ENCODE assay signal across 25 cellular contexts in genomic region chr13:58254961-58255360, GRCh38.
"Had no signal": no experiment of that assay in that cellular context is flagged by ENCODE, and none has a peak within 500 bp of the region (broad histone marks: within the 10 kb centered on the region; RNA-seq: fewer than 3 reads in every experiment).

No MANE protein-coding gene starts in this region.

- H3K4me3 Mint-ChIP-seq: naive thymus-derived CD4-positive, alpha-beta T cell; nephron; stimulated activated naive CD8-positive, alpha-beta T cell treated with anti-CD3 and anti-CD28 coated beads, Interleukin-15, amount 100 ng/mL, for 72 hours had no signal

- H3K9me3 Mint-ChIP-seq: nephron had no signal

- DNase-seq: dorsolateral prefrontal cortex; effector CD8-positive, alpha-beta T cell; foreskin keratinocyte; heart left ventricle; kidney; mesenchymal stem cell; midbrain; naive thymus-derived CD4-positive, alpha-beta T cell; right lobe of liver; small intestine; stimulated activated CD4-positive, alpha-beta T cell treated with anti-CD3 and anti-CD28 coated beads, Interleukin-15, amount 100 ng/mL, for 24 hours; stimulated activated CD4-positive, alpha-beta T cell treated with anti-CD3 and anti-CD28 coated beads, Interleukin-2, amount 100 ng/mL, for 48 hours; stimulated activated naive CD4-positive, alpha-beta T cell; stimulated activated naive CD8-positive, alpha-beta T cell treated with anti-CD3 and anti-CD28 coated beads, Interleukin-15, amount 100 ng/mL, for 72 hours; transverse colon; upper lobe of right lung; uterus had no signal

- H3K4me3 ChIP-seq: dorsolateral prefrontal cortex, esophagus muscularis mucosa, gastroesophageal sphincter, heart left ventricle, hepatocyte, right lobe of liver, suprapubic skin, transverse colon, upper lobe of right lung, uterus had no signal

- H3K9me3 ChIP-seq: esophagus muscularis mucosa, gastroesophageal sphincter, right lobe of liver, suprapubic skin, upper lobe of right lung, uterus had no signal

- H3K27me3 ChIP-seq: esophagus muscularis mucosa, foreskin keratinocyte, gastroesophageal sphincter, heart left ventricle, hepatocyte, right lobe of liver, suprapubic skin, transverse colon, upper lobe of right lung, uterus had no signal

- H3K27ac Mint-ChIP-seq: naive thymus-derived CD4-positive, alpha-beta T cell; nephron; progenitor cell of endocrine pancreas; stimulated activated naive CD8-positive, alpha-beta T cell treated with anti-CD3 and anti-CD28 coated beads, Interleukin-15, amount 100 ng/mL, for 72 hours had no signal

- H3K27me3 Mint-ChIP-seq: naive thymus-derived CD4-positive, alpha-beta T cell; stimulated activated naive CD8-positive, alpha-beta T cell treated with anti-CD3 and anti-CD28 coated beads, Interleukin-15, amount 100 ng/mL, for 72 hours had no signal

- ATAC-seq: foreskin keratinocyte; gastroesophageal sphincter; heart left ventricle; left lobe of liver; naive thymus-derived CD4-positive, alpha-beta T cell; right lobe of liver; stimulated activated naive CD8-positive, alpha-beta T cell treated with anti-CD3 and anti-CD28 coated beads, Interleukin-15, amount 100 ng/mL, for 72 hours; upper lobe of right lung had no signal

- H3K4me1 ChIP-seq: esophagus muscularis mucosa, foreskin keratinocyte, gastroesophageal sphincter, heart left ventricle, parathyroid adenoma, right lobe of liver, suprapubic skin, transverse colon, upper lobe of right lung, uterus had no signal

- H3K36me3 Mint-ChIP-seq: naive thymus-derived CD4-positive, alpha-beta T cell had no signal

- H3K27ac ChIP-seq: dorsolateral prefrontal cortex, esophagus muscularis mucosa, foreskin keratinocyte, gastroesophageal sphincter, heart left ventricle, hepatocyte, parathyroid adenoma, right lobe of liver, suprapubic skin, transverse colon, upper lobe of right lung, uterus had no signal

- H3K36me3 ChIP-seq: esophagus muscularis mucosa, gastroesophageal sphincter, heart left ventricle, right lobe of liver, suprapubic skin, transverse colon, upper lobe of right lung, uterus had no signal

- H3K4me1 Mint-ChIP-seq: naive thymus-derived CD4-positive, alpha-beta T cell; nephron; stimulated activated naive CD8-positive, alpha-beta T cell treated with anti-CD3 and anti-CD28 coated beads, Interleukin-15, amount 100 ng/mL, for 72 hours had no signal
